8 cellular contexts compared by ENCODE assay signal in genomic region chr14:102362084-102362483, GRCh38. TPM values are rescaled to one million over a fixed set of nuclear protein-coding genes. Genes with fewer than 3 reads are reported as not detected.
DNase-seq lines count a peak whose midpoint lies in the region; ATAC-seq and TF ChIP-seq lines count a peak whose summit lies in the region.

No MANE protein-coding gene starts in this region.

- no peak for TF ChIP-seq CTCF in fibroblast of the aortic adventitia (IDR thresholded peaks at IDR 0.05; ENCODE audit: insufficient read depth, low read length)
- no peak for TF ChIP-seq CTCF in psoas muscle (IDR thresholded peaks at IDR 0.05)

- peak overlapping the region; percentile 95 for H3K4me3 ChIP-seq in HUES48 (ENCODE audit: low read depth, low read length)
- peak overlapping the region; percentile 88 for H3K4me3 ChIP-seq in fibroblast of the aortic adventitia (ENCODE audit: low read depth, low read length)
- H3K4me3 ChIP-seq in psoas muscle = peak overlapping the region; percentile 88

- H3K36me3 ChIP-seq in HUES48 (ENCODE audit: control insufficient read depth, insufficient read depth, low read length) = peaks cover 19% of the 10 kb centered on the region
- peaks cover 0 to 32% of the 10 kb centered on the region in 2 donors for H3K36me3 ChIP-seq in psoas muscle (ENCODE audit: insufficient read depth in 1 of 2, low read depth in 1 of 2)

- no peak overlapping the region for H3K27ac ChIP-seq in HUES48 (ENCODE audit: low read depth, low read length)
- H3K27ac ChIP-seq in psoas muscle = peak overlapping the region; percentile 94

- H3K27me3 ChIP-seq in HUES48 (ENCODE audit: control insufficient read depth, insufficient read depth, low read length) = no peaks in the 10 kb centered on the region
- no peaks in the 10 kb centered on the region for H3K27me3 ChIP-seq in psoas muscle (ENCODE audit: insufficient read depth in 3 of 3, low read length in 2 of 3)

- peak; percentile 23 to 52 (median 35) for ATAC-seq in psoas muscle

- H3K4me1 ChIP-seq in HUES48 (ENCODE audit: control insufficient read depth, insufficient read depth, low read length) (peaks cover 8% of the 10 kb centered on the region), psoas muscle (peaks cover 29% of the 10 kb centered on the region)

- H3K9me3 ChIP-seq in HUES48 (ENCODE audit: control insufficient read depth, insufficient read depth, low read length) (no peaks in the 10 kb centered on the region), psoas muscle (no peaks in the 10 kb centered on the region)

- WGBS in psoas muscle, 3 donors = 20 to 29% (median 27%) methylated on average over 4 of the region's 4 CpGs

- peak overlapping the region; percentile 40; the same call in 1 of the 2 replicates for H3K9ac ChIP-seq in HUES48 (ENCODE audit: low read depth, low read length)

- intact Hi-C loops in psoas muscle (cut with DNase I) = loop anchor here (2.0 to 5.0 kb wide), 3 partner anchors 43 to 45 kb away; partner anchors contain the start of gene ZNF839 (in 1 of the 2)

- DNase-seq in NCI-H748 (lab: John Stamatoyannopoulos, UW; ENCODE audit: unreplicated experiment) (peak; percentile 45), NCI-H748 treated with DMSO at 0.1 percent for 48 hours (lab: John Stamatoyannopoulos, UW) (no peak), activated T-cell treated with anti-CD3 and anti-CD28 coated beads for 4 hours (peak; percentile 34), fibroblast of the aortic adventitia (ENCODE audit: low read depth) (peak; percentile 32), psoas muscle (no peak), SIG-M5 treated with dmso at 0.1 percent for 504 hours (lab: John Stamatoyannopoulos, UW; ENCODE audit: unreplicated experiment) (no peak), NCI-H2081 (lab: John Stamatoyannopoulos, UW) (no peak)

RNA-seq across cellular contexts. Expression of gene CINP, which starts 0.6 kb away (rescaled TPM):
- 41.9 and 70.3 TPM in 2 replicates for total RNA-seq in fibroblast of the aortic adventitia (ENCODE audit: low replicate concordance)
- total RNA-seq in psoas muscle = 10 to 100 TPM; 27.8 to 40.1 (median 32.5) TPM
- 10 to 100 TPM; 22.5 to 42.4 (median 35.9) TPM for polyA plus RNA-seq in psoas muscle

RNA-seq across cellular contexts. Expression of gene TECPR2, which starts 0.7 kb away (rescaled TPM):
- total RNA-seq in fibroblast of the aortic adventitia (ENCODE audit: low replicate concordance) (8.8 and 16.1 TPM in 2 replicates), psoas muscle (10 to 100 TPM; 12.9 to 22.5 (median 18.4) TPM)
- 10 to 100 TPM in 1 of 3 donors, 1 to 10 TPM in 2; 5.7 to 19.9 (median 5.9) TPM for polyA plus RNA-seq in psoas muscle

RNA-seq across cellular contexts. Expression of gene ZNF839, which starts 42.5 kb away (rescaled TPM):
- total RNA-seq in fibroblast of the aortic adventitia (ENCODE audit: low replicate concordance) (2.8 and 7.5 TPM in 2 replicates), psoas muscle (10 to 100 TPM in 3 of 4 donors, 1 to 10 TPM in 1; 8.5 to 18.2 (median 12.3) TPM)
- 1 to 10 TPM; 4.6 to 10.0 (median 7.2) TPM for polyA plus RNA-seq in psoas muscle

RNA-seq across cellular contexts. Expression of gene MOK, which starts 57.1 kb away (rescaled TPM):
- total RNA-seq in fibroblast of the aortic adventitia (ENCODE audit: low replicate concordance) (21.2 and 40.6 TPM in 2 replicates), psoas muscle (1 to 10 TPM; 1.8 to 3.4 (median 2.1) TPM)
- polyA plus RNA-seq in psoas muscle = 10 to 100 TPM in 1 of 3 donors, 1 to 10 TPM in 2; 3.4 to 11.1 (median 4.5) TPM

Comparison
In these comparisons a context has a peak if more than half of its experiments do, and no peak if none do; other contexts are left out.
1. DNase-seq: peak in NCI-H748 (single experiment), activated T-cell treated with anti-CD3 and anti-CD28 coated beads for 4 hours (single experiment) and fibroblast of the aortic adventitia (single experiment); none in NCI-H748 treated with DMSO at 0.1 percent for 48 hours (single experiment), psoas muscle (0 of 2), SIG-M5 treated with dmso at 0.1 percent for 504 hours (single experiment) and NCI-H2081 (0 of 2).
2. Peak in every context shown above with its lines, with median percentiles within 50 percentile points of each other: H3K4me3 ChIP-seq.